9 cellular contexts compared by ENCODE assay signal in genomic region chr16:15682105-15682570, GRCh38. TPM values are rescaled to one million over a fixed set of nuclear protein-coding genes. Genes with fewer than 3 reads are reported as not detected.
DNase-seq lines count a peak whose midpoint lies in the region; ATAC-seq and TF ChIP-seq lines count a peak whose summit lies in the region.
"Had no signal": no experiment of that assay in that cellular context is flagged by ENCODE, and none has a peak within 500 bp of the region (broad histone marks: within the 10 kb centered on the region; RNA-seq: fewer than 3 reads in every experiment).

No MANE protein-coding gene starts in this region.

- peak; percentile 83 for TF ChIP-seq CTCF in foreskin keratinocyte (conservative IDR thresholded peaks at IDR 0.05)

- H3K4me3 Mint-ChIP-seq in activated T-cell treated with anti-CD3 and anti-CD28 coated beads, Interleukin-2, amount 50 U/mL, for 24 hours = no peak overlapping the region

- H3K27me3 Mint-ChIP-seq in activated T-cell treated with anti-CD3 and anti-CD28 coated beads, Interleukin-2, amount 50 U/mL, for 24 hours = no peaks in the 10 kb centered on the region

- no peaks in the 10 kb centered on the region for H3K27me3 ChIP-seq in foreskin keratinocyte
- H3K27me3 ChIP-seq: heart left ventricle had no signal

- H3K4me1 Mint-ChIP-seq in activated T-cell treated with anti-CD3 and anti-CD28 coated beads, Interleukin-2, amount 50 U/mL, for 24 hours (ENCODE audit: low read depth) = peaks cover 11% of the 10 kb centered on the region

- H3K4me1 ChIP-seq in foreskin keratinocyte = no peaks in the 10 kb centered on the region
- H3K4me1 ChIP-seq: heart left ventricle had no signal

- no peaks in the 10 kb centered on the region for H3K9me3 Mint-ChIP-seq in activated T-cell treated with anti-CD3 and anti-CD28 coated beads, Interleukin-2, amount 50 U/mL, for 24 hours

- H3K27ac ChIP-seq in foreskin keratinocyte = peak overlapping the region; percentile 50

- H3K27ac Mint-ChIP-seq in activated T-cell treated with anti-CD3 and anti-CD28 coated beads, Interleukin-2, amount 50 U/mL, for 24 hours = peak overlapping the region; percentile 59

- peaks cover 93% of the 10 kb centered on the region for H3K36me3 Mint-ChIP-seq in activated T-cell treated with anti-CD3 and anti-CD28 coated beads, Interleukin-2, amount 50 U/mL, for 24 hours (ENCODE audit: low read depth)

- ATAC-seq in foreskin keratinocyte (peak; percentile 96), GM19324 (IDR thresholded peaks at IDR 0.05; ENCODE audit: low FRiP score, unreplicated experiment) (no peak)

- DNase-seq in NCI-H2196 (lab: John Stamatoyannopoulos, UW; ENCODE audit: unreplicated experiment) (peak; percentile 23), NCI-H2196 treated with DMSO at 0.1 percent for 48 hours (lab: John Stamatoyannopoulos, UW; ENCODE audit: unreplicated experiment) (no peak), MV-4-11 (lab: John Stamatoyannopoulos, UW) (peak; percentile 82), foreskin keratinocyte (peak; percentile 45 to 67), D341Med (ENCODE audit: low spot score) (no peak)
- DNase-seq in activated T-cell treated with anti-CD3 and anti-CD28 coated beads, Interleukin-2, amount 50 U/mL, for 24 hours = peak; percentile 44
- DNase-seq in stimulated activated CD4-positive, alpha-beta T cell treated with anti-CD3 and anti-CD28 coated beads, Interleukin-12 subunit alpha, Interleukin-12 subunit beta, amount 100 ng/mL, for 48 hours (ENCODE audit: low read depth in 2 of 3, low spot score in 1 of 3) = peak; percentile 21 to 36 (median 23)
- DNase-seq: heart left ventricle had no signal

RNA-seq across cellular contexts. Expression of gene NDE1, which starts 32.1 kb away (rescaled TPM):
- 66.5 and 74.9 TPM in 2 replicates for total RNA-seq in foreskin keratinocyte
- polyA plus RNA-seq in foreskin keratinocyte = 23.4 and 28.4 TPM in 2 replicates

RNA-seq across cellular contexts. Expression of gene MARF1, which starts 39.2 kb away (rescaled TPM):
- 16.9 and 18.4 TPM in 2 replicates for total RNA-seq in foreskin keratinocyte
- 6.8 TPM in 2 replicates for polyA plus RNA-seq in foreskin keratinocyte

Comparison
In these comparisons a context has a peak if more than half of its experiments do, and no peak if none do; other contexts are left out.
1. DNase-seq: peak in NCI-H2196 (single experiment), MV-4-11 (single experiment), activated T-cell treated with anti-CD3 and anti-CD28 coated beads, Interleukin-2, amount 50 U/mL, for 24 hours (single experiment), foreskin keratinocyte (2 of 2) and stimulated activated CD4-positive, alpha-beta T cell treated with anti-CD3 and anti-CD28 coated beads, Interleukin-12 subunit alpha, Interleukin-12 subunit beta, amount 100 ng/mL, for 48 hours (3 of 3); none in NCI-H2196 treated with DMSO at 0.1 percent for 48 hours (single experiment) and D341Med (single experiment).